Comparison of ENCODE assay signal across 19 cellular contexts in the genomic region with DNA sequence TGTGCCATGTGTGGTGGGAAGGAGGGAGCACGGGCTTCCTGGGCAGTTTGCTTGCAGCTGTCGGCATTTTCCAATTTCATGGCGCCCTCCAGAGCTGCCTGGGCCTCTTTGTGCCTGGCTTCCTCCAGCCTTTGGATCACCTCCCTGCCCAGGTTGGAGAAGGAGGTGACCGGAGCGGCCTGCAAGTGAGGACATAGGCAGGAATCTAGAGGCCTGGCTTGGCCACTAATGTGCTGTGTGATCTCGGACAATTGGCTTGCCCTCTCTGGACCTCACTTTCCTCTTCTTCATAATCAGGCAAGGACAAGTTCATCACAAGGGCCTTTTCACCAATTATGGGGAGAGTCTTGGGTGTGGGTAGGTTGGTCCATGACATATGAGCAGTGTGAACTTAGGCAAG.
"Had no signal": no experiment of that assay in that cellular context is flagged by ENCODE, and none has a peak within 500 bp of the region (broad histone marks: within the 10 kb centered on the region; RNA-seq: fewer than 3 reads in every experiment).

No MANE protein-coding gene starts in this region.

- H3K27ac Mint-ChIP-seq: effector memory CD8-positive, alpha-beta T cell; immature natural killer cell; natural killer cell; stimulated activated naive CD8-positive, alpha-beta T cell treated with anti-CD3 and anti-CD28 coated beads, Interleukin-15, Interleukin-2, amounts not matched to agents 100 ng/mL and 50 ng/mL, for 24 hours had no signal

- DNase-seq: cerebellar nuclear complex; cortex of kidney; effector memory CD8-positive, alpha-beta T cell; hypothalamus; immature natural killer cell; left ventricle myocardium superior; lower lobe of right lung; natural killer cell; small intestine; stimulated activated CD4-positive, alpha-beta T cell treated with anti-CD3 and anti-CD28 coated beads, Interleukin-15, amount 100 ng/mL, for 24 hours; stimulated activated CD4-positive, alpha-beta T cell treated with anti-CD3 and anti-CD28 coated beads, Interleukin-2, amount 100 ng/mL, for 48 hours; stimulated activated naive B cell treated with anti-CD40 and anti-IgM and Interleukin-4, amounts not matched to agents 10 μg/mL and 1 μg/mL and 100 μg/mL, for 72 hours; thyroid gland; trophoblast cell had no signal

- ATAC-seq: effector memory CD8-positive, alpha-beta T cell; left ventricle myocardium superior; lower lobe of right lung; natural killer cell; stimulated activated naive B cell treated with anti-CD40 and anti-IgM and Interleukin-4, amounts not matched to agents 10 μg/mL and 1 μg/mL and 100 μg/mL, for 72 hours had no signal

- H3K4me1 ChIP-seq: lower lobe of right lung, parathyroid adenoma, prostate gland, right atrium auricular region, thyroid gland had no signal

- H3K4me3 Mint-ChIP-seq: effector memory CD8-positive, alpha-beta T cell; immature natural killer cell; natural killer cell; stimulated activated naive B cell treated with anti-CD40 and anti-IgM and Interleukin-4, amounts not matched to agents 10 μg/mL and 1 μg/mL and 100 μg/mL, for 72 hours; stimulated activated naive CD8-positive, alpha-beta T cell treated with anti-CD3 and anti-CD28 coated beads, Interleukin-15, Interleukin-2, amounts not matched to agents 100 ng/mL and 50 ng/mL, for 24 hours had no signal

- H3K36me3 ChIP-seq: lower lobe of right lung, neutrophil, prostate gland, right atrium auricular region, thyroid gland had no signal

- H3K27me3 ChIP-seq: neutrophil, right atrium auricular region, thyroid gland had no signal

- H3K4me3 ChIP-seq: lower lobe of right lung, prostate gland, right atrium auricular region, thyroid gland had no signal

- H3K4me1 Mint-ChIP-seq: immature natural killer cell; natural killer cell; stimulated activated naive B cell treated with anti-CD40 and anti-IgM and Interleukin-4, amounts not matched to agents 10 μg/mL and 1 μg/mL and 100 μg/mL, for 72 hours had no signal

- H3K27ac ChIP-seq: lower lobe of right lung, neutrophil, parathyroid adenoma, prostate gland, right atrium auricular region, thyroid gland had no signal

- H3K9me3 ChIP-seq: neutrophil, prostate gland, thyroid gland had no signal
